19 cellular contexts compared by ENCODE assay signal in the genomic region with DNA sequence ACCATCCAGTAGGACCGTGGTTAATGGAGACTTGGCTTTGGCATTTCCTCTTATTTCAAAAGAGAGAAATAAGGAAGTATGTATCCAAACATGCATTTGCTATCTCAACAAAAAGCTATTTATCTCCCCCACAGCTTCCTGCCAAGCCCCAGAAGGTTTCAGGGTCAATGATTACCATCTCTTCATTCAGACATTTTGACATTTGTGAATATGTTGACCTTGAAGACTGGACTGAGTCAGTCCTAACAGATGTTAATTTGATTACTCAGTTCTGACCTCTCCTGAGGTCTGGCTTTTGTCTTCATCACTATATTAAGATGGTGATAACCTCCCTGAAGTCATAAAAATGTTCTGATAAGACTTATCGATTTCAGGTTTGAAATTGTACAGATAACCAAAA.
DNase-seq lines count a peak whose midpoint lies in the region; TF ChIP-seq lines count a peak whose summit lies in the region.
"Had no signal": no experiment of that assay in that cellular context is flagged by ENCODE, and none has a peak within 500 bp of the region (broad histone marks: within the 10 kb centered on the region; RNA-seq: fewer than 3 reads in every experiment).

No MANE protein-coding gene starts in this region.

- H3K27me3 ChIP-seq in dorsolateral prefrontal cortex, result no peaks in the 10 kb centered on the region
- H3K27me3 ChIP-seq: right atrium auricular region, suprapubic skin had no signal

- TF ChIP-seq CTCF in dorsolateral prefrontal cortex (IDR thresholded peaks at IDR 0.05 in 54 of 56, conservative IDR thresholded peaks at IDR 0.05 in 2 of 56; ENCODE audit: low read depth in 1 of 56, partially characterized antibody in 56 of 56), result no peak

- H3K27ac ChIP-seq in dorsolateral prefrontal cortex, result no peak overlapping the region
- H3K27ac ChIP-seq: right atrium auricular region, suprapubic skin had no signal

- no peak overlapping the region for H3K4me3 ChIP-seq in dorsolateral prefrontal cortex
- H3K4me3 ChIP-seq: right atrium auricular region, suprapubic skin had no signal

- intact Hi-C loops in dorsolateral prefrontal cortex (cut with DNase I), result loop anchor here in 1 of 2 donors (5.0 to 10.0 kb wide), 2 partner anchors 262 to 345 kb away; no protein-coding TSS in a partner anchor

- DNase-seq in COLO829 (ENCODE audit: low spot score), result peak; percentile 54
- DNase-seq in MV-4-11 (lab: John Stamatoyannopoulos, UW), result peak; percentile 67
- peak; percentile 10 for DNase-seq in amniotic epithelial cell (ENCODE audit: low read depth)
- peak; percentile 37 for DNase-seq in kidney glomerular epithelial cell (lab: John Stamatoyannopoulos, UW)
- no peak for DNase-seq in effector CD4-positive, alpha-beta T cell
- no peak for DNase-seq in superior temporal gyrus (ENCODE audit: extremely low spot score)
- no peak for DNase-seq in dorsolateral prefrontal cortex
- no peak for DNase-seq in NCI-H2107 treated with DMSO at 0.1 percent for 48 hours (lab: John Stamatoyannopoulos, UW; ENCODE audit: unreplicated experiment)
- DNase-seq: activated CD8-positive, alpha-beta memory T cell treated with anti-CD3 and anti-CD28 coated beads, Interleukin-2, amount 50 U/mL, for 48 hours; activated gamma-delta T cell; amniotic stem cell; CD4-positive, alpha-beta T cell; central memory CD4-positive, alpha-beta T cell; head of caudate nucleus; NCI-H1930; NCI-H446; NK-92 treated with Interleukin-12 subunit alpha and Interleukin-12 subunit beta, amount 100 ng/mL, for 24 hours had no signal

Comparison
In these comparisons a context has a peak if more than half of its experiments do, and no peak if none do; other contexts are left out.
1. DNase-seq: peak in COLO829 (single experiment), MV-4-11 (single experiment), amniotic epithelial cell (single experiment) and kidney glomerular epithelial cell (single experiment); none in effector CD4-positive, alpha-beta T cell (single experiment), superior temporal gyrus (single experiment), dorsolateral prefrontal cortex (0 of 10) and NCI-H2107 treated with DMSO at 0.1 percent for 48 hours (single experiment).